ENCODE assay signal across 2 cellular contexts in the genomic region with DNA sequence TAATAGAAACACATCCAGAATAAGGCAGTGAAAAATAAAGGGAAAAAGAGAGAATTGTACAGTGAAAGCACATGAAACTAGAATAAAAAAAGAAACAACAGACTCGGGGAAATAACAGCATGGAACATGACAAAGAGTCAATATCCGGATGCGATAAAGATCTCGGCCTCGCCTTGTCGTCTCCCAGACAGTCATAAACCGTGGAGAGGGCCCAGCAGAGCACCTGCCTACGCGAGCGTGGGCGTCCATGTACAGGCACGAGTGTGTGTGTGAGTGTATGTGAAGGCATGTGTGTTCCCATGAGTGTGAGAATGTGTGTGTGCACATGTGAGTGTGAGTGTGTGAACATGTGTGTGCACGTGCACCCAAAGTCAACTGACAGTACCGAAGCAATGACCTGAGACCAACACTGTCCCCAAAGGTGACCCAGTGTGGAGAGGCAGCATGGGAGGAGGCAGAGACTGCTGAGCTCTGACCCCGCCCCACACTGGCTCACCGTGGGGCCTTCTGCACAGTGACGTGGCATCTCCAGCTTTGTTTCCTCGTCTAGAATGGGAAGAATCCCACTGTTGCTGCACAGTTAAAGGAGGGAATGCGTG.
TF ChIP-seq lines count a peak whose summit lies in the region.

No MANE protein-coding gene starts in this region.

TF ChIP-seq in HEK293, 187 proteins besides CTCF, POLR2A, EP300 and RAD21 (continued from another document):
- TF ChIP-seq, protein P1, sequence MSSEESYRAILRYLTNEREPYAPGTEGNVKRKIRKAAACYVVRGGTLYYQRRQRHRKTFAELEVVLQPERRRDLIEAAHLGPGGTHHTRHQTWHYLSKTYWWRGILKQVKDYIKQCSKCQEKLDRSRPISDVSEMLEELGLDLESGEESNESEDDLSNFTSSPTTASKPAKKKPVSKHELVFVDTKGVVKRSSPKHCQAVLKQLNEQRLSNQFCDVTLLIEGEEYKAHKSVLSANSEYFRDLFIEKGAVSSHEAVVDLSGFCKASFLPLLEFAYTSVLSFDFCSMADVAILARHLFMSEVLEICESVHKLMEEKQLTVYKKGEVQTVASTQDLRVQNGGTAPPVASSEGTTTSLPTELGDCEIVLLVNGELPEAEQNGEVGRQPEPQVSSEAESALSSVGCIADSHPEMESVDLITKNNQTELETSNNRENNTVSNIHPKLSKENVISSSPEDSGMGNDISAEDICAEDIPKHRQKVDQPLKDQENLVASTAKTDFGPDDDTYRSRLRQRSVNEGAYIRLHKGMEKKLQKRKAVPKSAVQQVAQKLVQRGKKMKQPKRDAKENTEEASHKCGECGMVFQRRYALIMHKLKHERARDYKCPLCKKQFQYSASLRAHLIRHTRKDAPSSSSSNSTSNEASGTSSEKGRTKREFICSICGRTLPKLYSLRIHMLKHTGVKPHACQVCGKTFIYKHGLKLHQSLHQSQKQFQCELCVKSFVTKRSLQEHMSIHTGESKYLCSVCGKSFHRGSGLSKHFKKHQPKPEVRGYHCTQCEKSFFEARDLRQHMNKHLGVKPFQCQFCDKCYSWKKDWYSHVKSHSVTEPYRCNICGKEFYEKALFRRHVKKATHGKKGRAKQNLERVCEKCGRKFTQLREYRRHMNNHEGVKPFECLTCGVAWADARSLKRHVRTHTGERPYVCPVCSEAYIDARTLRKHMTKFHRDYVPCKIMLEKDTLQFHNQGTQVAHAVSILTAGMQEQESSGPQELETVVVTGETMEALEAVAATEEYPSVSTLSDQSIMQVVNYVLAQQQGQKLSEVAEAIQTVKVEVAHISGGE (tag by site-specific recombination; conservative IDR thresholded peaks at IDR 0.05; ENCODE audit: low read depth), result no peak
- TF ChIP-seq ZNF155 (tag by site-specific recombination; IDR thresholded peaks at IDR 0.05), result no peak
- TF ChIP-seq TRIM28 (IDR thresholded peaks at IDR 0.05; ENCODE audit: borderline replicate concordance, low read length), result 0 out of 2 replicates have a peak, but pooled peaks have one; percentile 22
- TF ChIP-seq ZSCAN16 (tag by site-specific recombination; IDR thresholded peaks at IDR 0.05), result no peak
- no peak for TF ChIP-seq ZNF658 (tag by site-specific recombination; IDR thresholded peaks at IDR 0.05)
- TF ChIP-seq TCF7L2 (IDR thresholded peaks at IDR 0.05; ENCODE audit: borderline replicate concordance, low read depth, low read length), result no peak
- no peak for TF ChIP-seq ZNF555 (tag by site-specific recombination; conservative IDR thresholded peaks at IDR 0.05)

TF ChIP-seq in WTC11, 78 proteins besides CTCF, POLR2A, EP300 and RAD21 (continued from another document):
- TF ChIP-seq, protein P2, sequence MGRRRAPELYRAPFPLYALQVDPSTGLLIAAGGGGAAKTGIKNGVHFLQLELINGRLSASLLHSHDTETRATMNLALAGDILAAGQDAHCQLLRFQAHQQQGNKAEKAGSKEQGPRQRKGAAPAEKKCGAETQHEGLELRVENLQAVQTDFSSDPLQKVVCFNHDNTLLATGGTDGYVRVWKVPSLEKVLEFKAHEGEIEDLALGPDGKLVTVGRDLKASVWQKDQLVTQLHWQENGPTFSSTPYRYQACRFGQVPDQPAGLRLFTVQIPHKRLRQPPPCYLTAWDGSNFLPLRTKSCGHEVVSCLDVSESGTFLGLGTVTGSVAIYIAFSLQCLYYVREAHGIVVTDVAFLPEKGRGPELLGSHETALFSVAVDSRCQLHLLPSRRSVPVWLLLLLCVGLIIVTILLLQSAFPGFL (CRISPR knock-in tag; IDR thresholded peaks at IDR 0.05; ENCODE audit: borderline replicate concordance), result no peak
- TF ChIP-seq, protein P3, sequence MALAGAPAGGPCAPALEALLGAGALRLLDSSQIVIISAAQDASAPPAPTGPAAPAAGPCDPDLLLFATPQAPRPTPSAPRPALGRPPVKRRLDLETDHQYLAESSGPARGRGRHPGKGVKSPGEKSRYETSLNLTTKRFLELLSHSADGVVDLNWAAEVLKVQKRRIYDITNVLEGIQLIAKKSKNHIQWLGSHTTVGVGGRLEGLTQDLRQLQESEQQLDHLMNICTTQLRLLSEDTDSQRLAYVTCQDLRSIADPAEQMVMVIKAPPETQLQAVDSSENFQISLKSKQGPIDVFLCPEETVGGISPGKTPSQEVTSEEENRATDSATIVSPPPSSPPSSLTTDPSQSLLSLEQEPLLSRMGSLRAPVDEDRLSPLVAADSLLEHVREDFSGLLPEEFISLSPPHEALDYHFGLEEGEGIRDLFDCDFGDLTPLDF (CRISPR knock-in tag; IDR thresholded peaks at IDR 0.05), result no peak
- TF ChIP-seq ZNF138 (CRISPR knock-in tag; conservative IDR thresholded peaks at IDR 0.05) (no peak), PRRX2 (CRISPR knock-in tag; IDR thresholded peaks at IDR 0.05) (no peak), FOXJ3 (CRISPR knock-in tag; IDR thresholded peaks at IDR 0.05; ENCODE audit: borderline replicate concordance) (no peak), CREM (CRISPR knock-in tag; IDR thresholded peaks at IDR 0.05) (no peak), GTF2I (CRISPR knock-in tag; conservative IDR thresholded peaks at IDR 0.05) (no peak), SP1 (CRISPR knock-in tag; conservative IDR thresholded peaks at IDR 0.05) (no peak), ZNF416 (CRISPR knock-in tag; IDR thresholded peaks at IDR 0.05) (no peak), ZNF317 (CRISPR knock-in tag; IDR thresholded peaks at IDR 0.05; ENCODE audit: borderline replicate concordance, low read depth) (no peak), JAZF1 (CRISPR knock-in tag; IDR thresholded peaks at IDR 0.05) (no peak), NR1H2 (CRISPR knock-in tag; IDR thresholded peaks at IDR 0.05) (no peak), MXD4 (CRISPR knock-in tag; IDR thresholded peaks at IDR 0.05; ENCODE audit: borderline replicate concordance) (no peak), RORB (CRISPR knock-in tag; IDR thresholded peaks at IDR 0.05) (no peak), HMGA2 (CRISPR knock-in tag; IDR thresholded peaks at IDR 0.05) (no peak)
- TF ChIP-seq, protein P4, sequence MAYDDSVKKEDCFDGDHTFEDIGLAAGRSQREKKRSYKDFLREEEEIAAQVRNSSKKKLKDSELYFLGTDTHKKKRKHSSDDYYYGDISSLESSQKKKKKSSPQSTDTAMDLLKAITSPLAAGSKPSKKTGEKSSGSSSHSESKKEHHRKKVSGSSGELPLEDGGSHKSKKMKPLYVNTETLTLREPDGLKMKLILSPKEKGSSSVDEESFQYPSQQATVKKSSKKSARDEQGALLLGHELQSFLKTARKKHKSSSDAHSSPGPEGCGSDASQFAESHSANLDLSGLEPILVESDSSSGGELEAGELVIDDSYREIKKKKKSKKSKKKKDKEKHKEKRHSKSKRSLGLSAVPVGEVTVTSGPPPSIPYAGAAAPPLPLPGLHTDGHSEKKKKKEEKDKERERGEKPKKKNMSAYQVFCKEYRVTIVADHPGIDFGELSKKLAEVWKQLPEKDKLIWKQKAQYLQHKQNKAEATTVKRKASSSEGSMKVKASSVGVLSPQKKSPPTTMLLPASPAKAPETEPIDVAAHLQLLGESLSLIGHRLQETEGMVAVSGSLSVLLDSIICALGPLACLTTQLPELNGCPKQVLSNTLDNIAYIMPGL (CRISPR knock-in tag; IDR thresholded peaks at IDR 0.05), result no peak
- TF ChIP-seq, protein P5, sequence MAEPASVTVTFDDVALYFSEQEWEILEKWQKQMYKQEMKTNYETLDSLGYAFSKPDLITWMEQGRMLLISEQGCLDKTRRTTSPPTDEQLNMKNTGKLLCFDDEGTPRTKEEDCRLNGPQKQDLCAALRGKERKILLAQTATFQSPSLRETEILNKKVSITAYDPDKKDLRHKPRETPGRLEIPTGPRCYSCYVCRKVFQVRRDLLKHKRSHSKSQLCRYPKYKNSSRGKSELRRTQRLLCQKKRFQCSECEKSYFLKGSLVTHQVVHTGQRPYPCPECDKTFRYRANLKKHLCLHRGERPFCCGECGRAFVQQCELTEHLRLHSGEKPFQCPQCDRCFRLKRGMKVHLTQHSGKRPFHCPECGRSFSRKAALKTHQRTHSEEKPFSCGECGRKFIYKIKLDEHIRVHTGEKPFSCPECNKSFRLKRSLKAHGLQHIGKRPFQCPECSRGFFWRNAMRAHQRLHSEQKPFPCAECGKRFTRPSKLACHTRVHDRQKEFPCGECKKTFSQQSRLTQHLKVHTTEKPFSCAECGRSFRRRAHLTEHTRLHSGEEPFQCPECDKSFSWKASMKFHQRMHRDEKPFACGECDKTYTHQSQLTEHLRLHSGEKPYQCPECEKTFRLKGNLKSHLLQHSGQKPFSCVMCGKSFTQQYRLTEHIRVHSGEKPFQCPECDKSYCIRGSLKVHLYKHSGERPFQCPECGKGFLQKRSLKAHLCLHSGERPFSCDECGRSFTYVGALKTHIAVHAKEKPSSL (CRISPR knock-in tag; conservative IDR thresholded peaks at IDR 0.05), result no peak
- TF ChIP-seq, protein P6, sequence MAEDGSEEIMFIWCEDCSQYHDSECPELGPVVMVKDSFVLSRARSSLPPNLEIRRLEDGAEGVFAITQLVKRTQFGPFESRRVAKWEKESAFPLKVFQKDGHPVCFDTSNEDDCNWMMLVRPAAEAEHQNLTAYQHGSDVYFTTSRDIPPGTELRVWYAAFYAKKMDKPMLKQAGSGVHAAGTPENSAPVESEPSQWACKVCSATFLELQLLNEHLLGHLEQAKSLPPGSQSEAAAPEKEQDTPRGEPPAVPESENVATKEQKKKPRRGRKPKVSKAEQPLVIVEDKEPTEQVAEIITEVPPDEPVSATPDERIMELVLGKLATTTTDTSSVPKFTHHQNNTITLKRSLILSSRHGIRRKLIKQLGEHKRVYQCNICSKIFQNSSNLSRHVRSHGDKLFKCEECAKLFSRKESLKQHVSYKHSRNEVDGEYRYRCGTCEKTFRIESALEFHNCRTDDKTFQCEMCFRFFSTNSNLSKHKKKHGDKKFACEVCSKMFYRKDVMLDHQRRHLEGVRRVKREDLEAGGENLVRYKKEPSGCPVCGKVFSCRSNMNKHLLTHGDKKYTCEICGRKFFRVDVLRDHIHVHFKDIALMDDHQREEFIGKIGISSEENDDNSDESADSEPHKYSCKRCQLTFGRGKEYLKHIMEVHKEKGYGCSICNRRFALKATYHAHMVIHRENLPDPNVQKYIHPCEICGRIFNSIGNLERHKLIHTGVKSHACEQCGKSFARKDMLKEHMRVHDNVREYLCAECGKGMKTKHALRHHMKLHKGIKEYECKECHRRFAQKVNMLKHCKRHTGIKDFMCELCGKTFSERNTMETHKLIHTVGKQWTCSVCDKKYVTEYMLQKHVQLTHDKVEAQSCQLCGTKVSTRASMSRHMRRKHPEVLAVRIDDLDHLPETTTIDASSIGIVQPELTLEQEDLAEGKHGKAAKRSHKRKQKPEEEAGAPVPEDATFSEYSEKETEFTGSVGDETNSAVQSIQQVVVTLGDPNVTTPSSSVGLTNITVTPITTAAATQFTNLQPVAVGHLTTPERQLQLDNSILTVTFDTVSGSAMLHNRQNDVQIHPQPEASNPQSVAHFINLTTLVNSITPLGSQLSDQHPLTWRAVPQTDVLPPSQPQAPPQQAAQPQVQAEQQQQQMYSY (CRISPR knock-in tag; IDR thresholded peaks at IDR 0.05), result no peak
- TF ChIP-seq, protein P7, sequence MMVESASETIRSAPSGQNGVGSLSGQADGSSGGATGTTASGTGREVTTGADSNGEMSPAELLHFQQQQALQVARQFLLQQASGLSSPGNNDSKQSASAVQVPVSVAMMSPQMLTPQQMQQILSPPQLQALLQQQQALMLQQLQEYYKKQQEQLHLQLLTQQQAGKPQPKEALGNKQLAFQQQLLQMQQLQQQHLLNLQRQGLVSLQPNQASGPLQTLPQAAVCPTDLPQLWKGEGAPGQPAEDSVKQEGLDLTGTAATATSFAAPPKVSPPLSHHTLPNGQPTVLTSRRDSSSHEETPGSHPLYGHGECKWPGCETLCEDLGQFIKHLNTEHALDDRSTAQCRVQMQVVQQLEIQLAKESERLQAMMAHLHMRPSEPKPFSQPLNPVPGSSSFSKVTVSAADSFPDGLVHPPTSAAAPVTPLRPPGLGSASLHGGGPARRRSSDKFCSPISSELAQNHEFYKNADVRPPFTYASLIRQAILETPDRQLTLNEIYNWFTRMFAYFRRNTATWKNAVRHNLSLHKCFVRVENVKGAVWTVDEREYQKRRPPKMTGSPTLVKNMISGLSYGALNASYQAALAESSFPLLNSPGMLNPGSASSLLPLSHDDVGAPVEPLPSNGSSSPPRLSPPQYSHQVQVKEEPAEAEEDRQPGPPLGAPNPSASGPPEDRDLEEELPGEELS (CRISPR knock-in tag; IDR thresholded peaks at IDR 0.05), result no peak
